Comparison of ENCODE assay signal across 8 cellular contexts in the genomic region with DNA sequence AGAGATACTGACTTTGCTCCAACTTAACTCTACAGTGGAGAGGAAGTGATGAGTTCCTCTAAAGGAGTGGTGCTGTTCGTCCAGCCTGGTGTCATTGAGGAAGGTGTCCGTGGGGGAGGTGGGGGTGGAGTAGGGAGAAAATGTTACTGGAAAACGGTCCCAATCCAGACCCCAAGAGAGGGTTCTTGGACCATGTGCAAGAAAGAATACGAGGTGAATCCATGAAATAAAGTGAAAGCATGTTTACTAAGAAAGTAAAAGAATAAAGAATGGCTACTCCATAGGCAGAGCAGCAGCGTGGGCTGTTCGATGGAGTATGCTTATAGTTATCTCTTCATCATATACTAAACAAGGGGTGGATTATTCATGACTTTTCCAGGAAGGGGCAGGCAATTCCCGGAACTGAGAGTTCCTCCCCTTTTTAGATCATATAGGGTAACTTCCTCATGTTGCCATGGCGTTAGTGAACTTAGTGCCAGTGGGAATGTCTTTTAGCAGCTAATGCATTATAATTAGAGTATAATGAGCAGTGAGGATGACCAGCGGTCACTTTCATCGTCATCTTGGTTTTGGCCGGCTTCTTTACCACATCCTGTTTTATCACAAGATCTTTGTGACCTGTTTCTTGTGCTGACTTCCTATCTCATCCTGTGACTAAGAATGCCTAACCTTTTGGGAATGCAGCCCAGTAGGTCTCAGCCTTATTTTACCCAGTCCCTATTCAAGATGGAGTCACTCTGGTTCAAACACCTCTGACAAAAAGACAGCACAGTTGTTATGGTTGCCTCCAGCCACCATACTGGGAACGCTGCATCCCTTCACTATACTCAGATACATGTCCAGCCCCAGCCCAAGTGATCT. TPM values are rescaled to one million over a fixed set of nuclear protein-coding genes. Genes with fewer than 3 reads are reported as not detected.
DNase-seq lines count a peak whose midpoint lies in the region; ATAC-seq, FAIRE-seq and TF ChIP-seq lines count a peak whose summit lies in the region.

No MANE protein-coding gene starts in this region.

- peak; percentile 64 for TF ChIP-seq POLR2A in erythroblast (IDR thresholded peaks at IDR 0.05; ENCODE audit: low read length)

- H3K9me3 ChIP-seq in skeletal muscle tissue (ENCODE audit: control insufficient read depth in 3 of 3, low read length in 3 of 3): no peaks in the 10 kb centered on the region
- no peaks in the 10 kb centered on the region for H3K9me3 ChIP-seq in small intestine (ENCODE audit: control insufficient read depth, low read depth)

- no peak for FAIRE-seq in small intestine (lab: Jason Lieb, UNC)

- WGBS in small intestine, 3 donors: 37 to 64% (median 57%) methylated on average over 12 of the region's 12 CpGs

- ATAC-seq in GM21381 (IDR thresholded peaks at IDR 0.05; ENCODE audit: unreplicated experiment) (no peak), HG03342 (IDR thresholded peaks at IDR 0.05; ENCODE audit: unreplicated experiment) (no peak)

- no peak overlapping the region for H3K4me3 ChIP-seq in skeletal muscle tissue (ENCODE audit: low read length in 3 of 3)
- no peak overlapping the region for H3K4me3 ChIP-seq in small intestine (ENCODE audit: low read depth in 1 of 2, low read length in 2 of 2)

- no peaks in the 10 kb centered on the region for H3K27me3 ChIP-seq in skeletal muscle tissue (ENCODE audit: control insufficient read depth in 3 of 3, insufficient read depth in 3 of 3, low read length in 3 of 3)
- H3K27me3 ChIP-seq in small intestine (ENCODE audit: control insufficient read depth in 2 of 2, insufficient read depth in 2 of 2, low read length in 2 of 2): no peaks in the 10 kb centered on the region

- peak; percentile 51 for DNase-seq in GM04504 (ENCODE audit: low read depth)
- DNase-seq in UCSD-AML1 (lab: John Stamatoyannopoulos, UW; ENCODE audit: unreplicated experiment): peak; percentile 63
- peak; percentile 96 for DNase-seq in erythroblast (lab: John Stamatoyannopoulos, UW)
- no peak for DNase-seq in small intestine
- no peak for DNase-seq in HuH-7 (ENCODE audit: low spot score)

- H3K9ac ChIP-seq in skeletal muscle tissue (ENCODE audit: low read depth in 1 of 3, low read length in 3 of 3): no peak overlapping the region

- H3K36me3 ChIP-seq in skeletal muscle tissue (ENCODE audit: control insufficient read depth in 3 of 3, insufficient read depth in 3 of 3, low read length in 3 of 3) (no peaks in the 10 kb centered on the region), small intestine (ENCODE audit: control insufficient read depth in 2 of 2, insufficient read depth in 2 of 2, low read length in 2 of 2) (no peaks in the 10 kb centered on the region)

- H3K27ac ChIP-seq in skeletal muscle tissue (ENCODE audit: low read depth, low read length): peak overlapping the region; percentile 32
- peak overlapping the region in 1 of 2 donors; percentile 90 for H3K27ac ChIP-seq in small intestine (ENCODE audit: low read depth in 1 of 2, low read length in 1 of 2)

- H3K4me1 ChIP-seq in skeletal muscle tissue (ENCODE audit: control insufficient read depth in 3 of 3, insufficient read depth in 3 of 3, low read length in 3 of 3) (peaks cover 2 to 5% (median 4%) of the 10 kb centered on the region in 3 donors), small intestine (ENCODE audit: control insufficient read depth in 2 of 2, insufficient read depth in 1 of 2, low read depth in 1 of 2, low read length in 1 of 2) (peaks cover 0 to 4% of the 10 kb centered on the region in 2 donors)

RNA-seq across cellular contexts. Expression of a gene that starts 38.6 kb away (rescaled TPM):
- total RNA-seq in skeletal muscle tissue: 129 TPM
- 100 to 1,000 TPM in 1 of 3 donors, 1 to 10 TPM in 2; 2.9 to 103 (median 4.1) TPM for polyA plus RNA-seq in small intestine

Comparison
In these comparisons a context has a peak if more than half of its experiments do, and no peak if none do; other contexts are left out.
1. DNase-seq: peak in GM04504 (single experiment), UCSD-AML1 (single experiment) and erythroblast (2 of 2); none in small intestine (single experiment) and HuH-7 (single experiment).